14 cellular contexts compared by ENCODE assay signal in the genomic region with DNA sequence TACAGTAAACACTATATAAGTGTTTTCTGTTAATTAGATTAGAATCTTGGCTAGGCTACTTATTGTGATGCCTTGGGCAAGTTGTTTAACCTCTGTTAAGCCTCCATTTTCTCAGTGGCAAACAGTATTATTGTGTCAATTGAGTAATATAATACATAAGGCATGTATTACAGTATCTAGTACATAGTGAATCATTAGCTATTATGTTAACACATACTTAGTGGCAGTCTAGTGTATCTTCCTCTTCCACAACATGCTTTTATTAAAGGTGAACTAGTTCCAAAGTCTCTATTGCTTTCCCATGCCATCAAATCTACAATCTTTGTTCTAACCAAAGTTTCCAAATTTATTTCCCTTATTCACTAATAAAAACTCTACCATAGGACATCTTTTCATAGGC.
"Had no signal": no experiment of that assay in that cellular context is flagged by ENCODE, and none has a peak within 500 bp of the region (broad histone marks: within the 10 kb centered on the region; RNA-seq: fewer than 3 reads in every experiment).

No MANE protein-coding gene starts in this region.

- DNase-seq: activated CD4-positive, alpha-beta memory T cell treated with anti-CD3 and anti-CD28 coated beads for 36 hours; activated CD4-positive, CD25-positive, alpha-beta regulatory T cell treated with anti-CD3 and anti-CD28 coated beads, Interleukin-2, amount 50 U/mL, for 72 hours; activated gamma-delta T cell; activated naive CD8-positive, alpha-beta T cell treated with anti-CD3 and anti-CD28 coated beads, Interleukin-2, amount 10 ng/mL, durations not matched to agents 7 days and 5 days; activated T-cell treated with anti-CD3 and anti-CD28 coated beads, Interleukin-2, amount 50 U/mL, for 4 hours; anterior cingulate cortex; colonic mucosa; effector CD8-positive, alpha-beta T cell; occipital lobe; stimulated activated CD4-positive, alpha-beta T cell treated with anti-CD3 and anti-CD28 coated beads, Interleukin-2, amount 100 ng/mL, for 48 hours; stimulated activated naive CD8-positive, alpha-beta T cell treated with anti-CD3 and anti-CD28 coated beads, Interleukin-15, Interleukin-2, amounts not matched to agents 100 U/mL and 50 U/mL, for 24 hours had no signal

- H3K4me1 ChIP-seq: colonic mucosa, prostate gland, suprapubic skin had no signal

- H3K9me3 ChIP-seq: colonic mucosa, prostate gland, suprapubic skin had no signal

- H3K27me3 ChIP-seq: cardiac muscle cell, colonic mucosa, suprapubic skin had no signal

- H3K4me3 ChIP-seq: cardiac muscle cell, colonic mucosa, prostate gland, suprapubic skin had no signal

- H3K36me3 ChIP-seq: cardiac muscle cell, colonic mucosa, prostate gland, suprapubic skin had no signal

- H3K27ac ChIP-seq: cardiac muscle cell, colonic mucosa, prostate gland, suprapubic skin had no signal

- ATAC-seq: activated T-cell treated with anti-CD3 and anti-CD28 coated beads, Interleukin-2, amount 50 U/mL, for 4 hours; stimulated activated naive CD8-positive, alpha-beta T cell treated with anti-CD3 and anti-CD28 coated beads, Interleukin-15, Interleukin-2, amounts not matched to agents 100 U/mL and 50 U/mL, for 24 hours had no signal
